In genomic region chr9:84554069-84554659, GRCh38 we compare ENCODE assay signal across 25 cellular contexts.
DNase-seq lines count a peak whose midpoint lies in the region; ATAC-seq and TF ChIP-seq lines count a peak whose summit lies in the region.
"Had no signal": no experiment of that assay in that cellular context is flagged by ENCODE, and none has a peak within 500 bp of the region (broad histone marks: within the 10 kb centered on the region; RNA-seq: fewer than 3 reads in every experiment).

No MANE protein-coding gene starts in this region.

- H3F3A ChIP-seq in smooth muscle cell (ENCODE audit: low read depth), result peaks cover 5% of the 10 kb centered on the region

- CTCF ChIA-PET in activated CD4-positive, alpha-beta T cell treated with anti-CD3 and anti-CD28 coated beads, Interleukin-2, amount 10 ng/mL, durations not matched to agents 7 days and 5 days (lab: Charles Lee), result no interaction called here

- H3K4me3 ChIP-seq in iPS-20b (ENCODE audit: low read length), result no peak overlapping the region
- no peak overlapping the region for H3K4me3 ChIP-seq in smooth muscle cell
- H3K4me3 ChIP-seq in brain microvascular endothelial cell (ENCODE audit: low read depth, low read length), result no peak overlapping the region
- H3K4me3 ChIP-seq: BLaER1, PC-9, SJCRH30 had no signal

- peak; percentile 26 for DNase-seq in activated CD4-positive, alpha-beta T cell treated with anti-CD3 and anti-CD28 coated beads, Interleukin-2, amount 10 ng/mL, durations not matched to agents 24 days and 14 days
- no peak for DNase-seq in activated CD4-positive, alpha-beta T cell treated with anti-CD3 and anti-CD28 coated beads, Interleukin-2, amount 10 ng/mL, durations not matched to agents 7 days and 5 days
- DNase-seq in smooth muscle cell (lab: John Stamatoyannopoulos, UW; ENCODE audit: unreplicated experiment), result no peak
- DNase-seq in brain microvascular endothelial cell, result no peak
- no peak for DNase-seq in HuH-7 (ENCODE audit: low spot score)
- DNase-seq: 8988T; CD4-positive, CD25-positive, alpha-beta regulatory T cell; DMS153; DND-41; NCI-H1048; NCI-H1436; NCI-H187; NCI-H2081 treated with DMSO at 0.1 percent for 48 hours; NCI-H2171; NCI-H226; NCI-H510A; NCI-H82; PC-9; SJCRH30 had no signal

- H3K9ac ChIP-seq in iPS-20b (ENCODE audit: low read depth, low read length) (peak overlapping the region; percentile 7; the same call in 1 of the 2 replicates), smooth muscle cell (ENCODE audit: low read depth) (no peak overlapping the region)
- H3K9ac ChIP-seq: BLaER1 had no signal

- intact Hi-C loops in activated CD4-positive, alpha-beta T cell treated with anti-CD3 and anti-CD28 coated beads, Interleukin-2, amount 10 ng/mL, durations not matched to agents 24 days and 14 days (cut with micrococcal nuclease), result no loop called here

- H3K4me3 Mint-ChIP-seq in activated CD4-positive, alpha-beta T cell treated with anti-CD3 and anti-CD28 coated beads, Interleukin-2, amount 10 ng/mL, durations not matched to agents 24 days and 14 days, result no peak overlapping the region
- no peak overlapping the region for H3K4me3 Mint-ChIP-seq in activated CD4-positive, alpha-beta T cell treated with anti-CD3 and anti-CD28 coated beads, Interleukin-2, amount 10 ng/mL, durations not matched to agents 7 days and 5 days
- H3K4me3 Mint-ChIP-seq: CD4-positive, CD25-positive, alpha-beta regulatory T cell had no signal

- H3K27ac Mint-ChIP-seq in activated CD4-positive, alpha-beta T cell treated with anti-CD3 and anti-CD28 coated beads, Interleukin-2, amount 10 ng/mL, durations not matched to agents 24 days and 14 days, result no peak overlapping the region
- no peak overlapping the region for H3K27ac Mint-ChIP-seq in activated CD4-positive, alpha-beta T cell treated with anti-CD3 and anti-CD28 coated beads, Interleukin-2, amount 10 ng/mL, durations not matched to agents 7 days and 5 days
- H3K27ac Mint-ChIP-seq: CD4-positive, CD25-positive, alpha-beta regulatory T cell had no signal

- no peaks in the 10 kb centered on the region for H4K20me1 ChIP-seq in smooth muscle cell (ENCODE audit: low read depth)
- H4K20me1 ChIP-seq: BLaER1 had no signal

- no peaks in the 10 kb centered on the region for H3K4me1 Mint-ChIP-seq in activated CD4-positive, alpha-beta T cell treated with anti-CD3 and anti-CD28 coated beads, Interleukin-2, amount 10 ng/mL, durations not matched to agents 24 days and 14 days
- no peaks in the 10 kb centered on the region for H3K4me1 Mint-ChIP-seq in activated CD4-positive, alpha-beta T cell treated with anti-CD3 and anti-CD28 coated beads, Interleukin-2, amount 10 ng/mL, durations not matched to agents 7 days and 5 days
- H3K4me1 Mint-ChIP-seq: CD4-positive, CD25-positive, alpha-beta regulatory T cell had no signal

- H3K36me3 ChIP-seq in iPS-20b (ENCODE audit: insufficient read depth, low read depth, low read length) (no peaks in the 10 kb centered on the region), smooth muscle cell (ENCODE audit: low read depth) (no peaks in the 10 kb centered on the region), brain microvascular endothelial cell (replicated peaks) (no peaks in the 10 kb centered on the region)
- H3K36me3 ChIP-seq: BLaER1, SJCRH30 had no signal

- H3K4me1 ChIP-seq in iPS-20b (ENCODE audit: insufficient read depth, low read length) (peaks cover 17% of the 10 kb centered on the region; the same call in 1 of the 2 replicates), smooth muscle cell (ENCODE audit: low read depth) (peaks cover 15% of the 10 kb centered on the region)
- H3K4me1 ChIP-seq: BLaER1, SJCRH30 had no signal

- no peaks in the 10 kb centered on the region for H3K79me2 ChIP-seq in smooth muscle cell (ENCODE audit: low read depth)

- no peaks in the 10 kb centered on the region for H3K36me3 Mint-ChIP-seq in activated CD4-positive, alpha-beta T cell treated with anti-CD3 and anti-CD28 coated beads, Interleukin-2, amount 10 ng/mL, durations not matched to agents 24 days and 14 days (ENCODE audit: low read depth)
- no peaks in the 10 kb centered on the region for H3K36me3 Mint-ChIP-seq in activated CD4-positive, alpha-beta T cell treated with anti-CD3 and anti-CD28 coated beads, Interleukin-2, amount 10 ng/mL, durations not matched to agents 7 days and 5 days (ENCODE audit: low read depth)
- H3K36me3 Mint-ChIP-seq: CD4-positive, CD25-positive, alpha-beta regulatory T cell had no signal

- TF ChIP-seq CTCF in smooth muscle cell (IDR thresholded peaks at IDR 0.05; ENCODE audit: borderline replicate concordance, insufficient read depth, poor library complexity, severe bottlenecking) (no peak), brain microvascular endothelial cell (IDR thresholded peaks at IDR 0.05; ENCODE audit: low read depth, low read length, missing control alignments) (no peak)

- no peaks in the 10 kb centered on the region for H3K27me3 Mint-ChIP-seq in activated CD4-positive, alpha-beta T cell treated with anti-CD3 and anti-CD28 coated beads, Interleukin-2, amount 10 ng/mL, durations not matched to agents 24 days and 14 days
- peaks cover 2% of the 10 kb centered on the region for H3K27me3 Mint-ChIP-seq in activated CD4-positive, alpha-beta T cell treated with anti-CD3 and anti-CD28 coated beads, Interleukin-2, amount 10 ng/mL, durations not matched to agents 7 days and 5 days

- H3K27ac ChIP-seq in iPS-20b (ENCODE audit: low read length) (no peak overlapping the region), smooth muscle cell (ENCODE audit: low read depth) (no peak overlapping the region), brain microvascular endothelial cell (no peak overlapping the region)
- H3K27ac ChIP-seq: BLaER1, PC-9, SJCRH30 had no signal

- H3K27me3 ChIP-seq in iPS-20b (ENCODE audit: insufficient read depth, low read length) (no peaks in the 10 kb centered on the region), smooth muscle cell (ENCODE audit: low read depth) (no peaks in the 10 kb centered on the region), brain microvascular endothelial cell (replicated peaks) (no peaks in the 10 kb centered on the region)
- H3K27me3 ChIP-seq: BLaER1, SJCRH30 had no signal

- ATAC-seq in esophagus mucosa (peak; percentile 21), GM21717 (IDR thresholded peaks at IDR 0.05; ENCODE audit: unreplicated experiment) (no peak)
- ATAC-seq: Right ventricle myocardium inferior, SK-N-SH treated with all-trans-retinoic acid at 6 μM for 48 hours had no signal

- H3K9me3 Mint-ChIP-seq in activated CD4-positive, alpha-beta T cell treated with anti-CD3 and anti-CD28 coated beads, Interleukin-2, amount 10 ng/mL, durations not matched to agents 24 days and 14 days, result no peaks in the 10 kb centered on the region
- H3K9me3 Mint-ChIP-seq in activated CD4-positive, alpha-beta T cell treated with anti-CD3 and anti-CD28 coated beads, Interleukin-2, amount 10 ng/mL, durations not matched to agents 7 days and 5 days, result no peaks in the 10 kb centered on the region

- peak overlapping the region; percentile 1 for H3K4me2 ChIP-seq in smooth muscle cell
- H3K4me2 ChIP-seq: BLaER1, PC-9 had no signal

- in situ Hi-C loops in brain microvascular endothelial cell (cut with HindIII; ENCODE audit: low pct_ligation_motif_present, low sequenced_read_pairs), result no loop called here

- H2AFZ ChIP-seq in smooth muscle cell (ENCODE audit: low read depth), result peak overlapping the region; percentile 56
- H2AFZ ChIP-seq: PC-9 had no signal

- POLR2A ChIA-PET in activated CD4-positive, alpha-beta T cell treated with anti-CD3 and anti-CD28 coated beads, Interleukin-2, amount 10 ng/mL, durations not matched to agents 7 days and 5 days (lab: Charles Lee), result no interaction called here

- H3K9me3 ChIP-seq in iPS-20b (ENCODE audit: insufficient read depth, low read depth, low read length), result no peaks in the 10 kb centered on the region
- no peaks in the 10 kb centered on the region for H3K9me3 ChIP-seq in smooth muscle cell (replicated peaks; ENCODE audit: low read depth)
- H3K9me3 ChIP-seq: BLaER1, SJCRH30 had no signal
